Comparison of ENCODE assay signal across 9 cellular contexts in genomic region chr5:144189800-144190429, GRCh38. TPM values are rescaled to one million over a fixed set of nuclear protein-coding genes. Genes with fewer than 3 reads are reported as not detected.
A peak's percentile ranks its signal among the peaks of the same experiment; 100 is the strongest.
DNase-seq lines count a peak whose midpoint lies in the region; ATAC-seq, FAIRE-seq and TF ChIP-seq lines count a peak whose summit lies in the region.
"Had no signal": no experiment of that assay in that cellular context is flagged by ENCODE, and none has a peak within 500 bp of the region (broad histone marks: within the 10 kb centered on the region; RNA-seq: fewer than 3 reads in every experiment).

No MANE protein-coding gene starts in this region.

- TF ChIP-seq EP300 in stomach (IDR thresholded peaks at IDR 0.05): no peak

- DNase-seq in DND-41: peak; percentile 78
- DNase-seq in Panc1 (ENCODE audit: low read depth, low spot score): no peak
- DNase-seq in activated T-helper 1 cell treated with anti-CD3 and anti-CD28 coated beads, Interleukin-12 subunit alpha, Interleukin-12 subunit beta, Interleukin-2, Interleukin-4 antibody, amounts not matched to agents 30 ng/mL and 10 ng/mL and 1 ng/mL, durations not matched to agents 14 hours and 24 hours and 36 hours (ENCODE audit: low spot score): peak; percentile 81
- DNase-seq in lung microvascular endothelial cell (ENCODE audit: low read depth in 2 of 2): peak; percentile 87 to 97
- DNase-seq in stomach: peak; percentile 40
- no peak for DNase-seq in 8988T
- DNase-seq in D721Med (ENCODE audit: insufficient read length, low spot score): no peak

- 27 to 43% (median 34%) methylated on average over 10 of the region's 10 CpGs for WGBS in stomach, 5 donors

- no peak for TF ChIP-seq POLR2A in stomach (IDR thresholded peaks at IDR 0.05)

- H3K4me2 ChIP-seq in DND-41 (ENCODE audit: insufficient read depth, low read length): peak overlapping the region; percentile 56

- H3K4me3 ChIP-seq in DND-41 (ENCODE audit: low read depth in 1 of 2, low read length in 2 of 2): 0 out of 4 replicates have a peak overlapping the region, but pooled peaks of 1 of the 2 experiments have one; percentile 12
- no peak overlapping the region for H3K4me3 ChIP-seq in Panc1 (ENCODE audit: low read depth in 2 of 2, low read length in 2 of 2)
- H3K4me3 ChIP-seq in stomach: no peak overlapping the region

- H3K27ac ChIP-seq in DND-41 (ENCODE audit: low read length) (peak overlapping the region; percentile 82), Panc1 (ENCODE audit: low read length) (no peak overlapping the region), stomach (peak overlapping the region in 2 of 5 donors; percentile 10 to 11)

- no peak for FAIRE-seq in D721Med (lab: Jason Lieb, UNC)
- FAIRE-seq: islet of Langerhans had no signal

- intact Hi-C loops in Panc1 (cut with micrococcal nuclease; ENCODE audit: unreplicated experiment): no loop called here
- intact Hi-C loops in activated T-helper 1 cell treated with anti-CD3 and anti-CD28 coated beads, Interleukin-12 subunit alpha, Interleukin-12 subunit beta, Interleukin-2, Interleukin-4 antibody, amounts not matched to agents 30 ng/mL and 10 ng/mL and 1 ng/mL, durations not matched to agents 14 hours and 24 hours and 36 hours (cut with micrococcal nuclease): loop anchor here (1.0 to 10.0 kb wide), 15 partner anchors 293 to 1757 kb away; no protein-coding TSS in a partner anchor
- intact Hi-C loops in stomach (cut with DNase I; ENCODE audit: low total_unique reads): no loop called here

- no peaks in the 10 kb centered on the region for H4K20me1 ChIP-seq in DND-41 (ENCODE audit: insufficient read depth, low read length)

- H3K27ac Mint-ChIP-seq in activated T-helper 1 cell treated with anti-CD3 and anti-CD28 coated beads, Interleukin-12 subunit alpha, Interleukin-12 subunit beta, Interleukin-2, Interleukin-4 antibody, amounts not matched to agents 30 ng/mL and 10 ng/mL and 1 ng/mL, durations not matched to agents 14 hours and 24 hours and 36 hours: peak overlapping the region; percentile 94

- H3K27me3 ChIP-seq in DND-41 (ENCODE audit: insufficient read depth, low read length, poor library complexity) (peaks cover 12% of the 10 kb centered on the region), Panc1 (ENCODE audit: control insufficient read depth, insufficient read depth, low read length) (peaks cover 20% of the 10 kb centered on the region), stomach (no peaks in the 10 kb centered on the region)

- in situ Hi-C loops in Panc1 (cut with HindIII; ENCODE audit: low pct_unique_long_range_greater_than_20kb, low sequenced_read_pairs): no loop called here

- no peaks in the 10 kb centered on the region for H3K9me3 ChIP-seq in DND-41 (ENCODE audit: insufficient read depth, low read length, severe bottlenecking)
- no peaks in the 10 kb centered on the region for H3K9me3 ChIP-seq in Panc1 (ENCODE audit: control insufficient read depth, insufficient read depth, low read depth, low read length)
- H3K9me3 ChIP-seq in stomach: no peaks in the 10 kb centered on the region

- H3K4me1 ChIP-seq in DND-41 (ENCODE audit: insufficient read depth, low read length) (peaks cover 60% of the 10 kb centered on the region), Panc1 (ENCODE audit: control insufficient read depth, insufficient read depth, low read length) (no peaks in the 10 kb centered on the region), stomach (peaks cover 3 to 44% (median 7%) of the 10 kb centered on the region in 4 donors)

- no peaks in the 10 kb centered on the region for H3K36me3 Mint-ChIP-seq in activated T-helper 1 cell treated with anti-CD3 and anti-CD28 coated beads, Interleukin-12 subunit alpha, Interleukin-12 subunit beta, Interleukin-2, Interleukin-4 antibody, amounts not matched to agents 30 ng/mL and 10 ng/mL and 1 ng/mL, durations not matched to agents 14 hours and 24 hours and 36 hours (ENCODE audit: low read depth)

- no peaks in the 10 kb centered on the region for H3K9me3 Mint-ChIP-seq in activated T-helper 1 cell treated with anti-CD3 and anti-CD28 coated beads, Interleukin-12 subunit alpha, Interleukin-12 subunit beta, Interleukin-2, Interleukin-4 antibody, amounts not matched to agents 30 ng/mL and 10 ng/mL and 1 ng/mL, durations not matched to agents 14 hours and 24 hours and 36 hours

- POLR2A ChIA-PET in Panc1 (lab: Charles Lee): no interaction called here

- no peaks in the 10 kb centered on the region for H3K79me2 ChIP-seq in DND-41 (ENCODE audit: insufficient read depth, low read length)

- no peak for TF ChIP-seq CTCF in DND-41 (IDR thresholded peaks at IDR 0.05; ENCODE audit: borderline replicate concordance, extremely low read depth, low read length, poor library complexity, severe bottlenecking)
- TF ChIP-seq CTCF in Panc1 (IDR thresholded peaks at IDR 0.05): no peak
- no peak for TF ChIP-seq CTCF in stomach (IDR thresholded peaks at IDR 0.05)
- no peak for TF ChIP-seq CTCF in D721Med (IDR thresholded peaks at IDR 0.05; ENCODE audit: insufficient read depth, missing control alignments)

- H3K27me3 Mint-ChIP-seq in activated T-helper 1 cell treated with anti-CD3 and anti-CD28 coated beads, Interleukin-12 subunit alpha, Interleukin-12 subunit beta, Interleukin-2, Interleukin-4 antibody, amounts not matched to agents 30 ng/mL and 10 ng/mL and 1 ng/mL, durations not matched to agents 14 hours and 24 hours and 36 hours (ENCODE audit: insufficient read depth): peaks cover 3% of the 10 kb centered on the region

- H3K9ac ChIP-seq in DND-41 (ENCODE audit: low read depth, low read length): peak overlapping the region; percentile 22

- peak overlapping the region; percentile 74 for H3K4me3 Mint-ChIP-seq in activated T-helper 1 cell treated with anti-CD3 and anti-CD28 coated beads, Interleukin-12 subunit alpha, Interleukin-12 subunit beta, Interleukin-2, Interleukin-4 antibody, amounts not matched to agents 30 ng/mL and 10 ng/mL and 1 ng/mL, durations not matched to agents 14 hours and 24 hours and 36 hours

- ATAC-seq in DND-41 (ENCODE audit: insufficient read depth, low read depth) (peak; percentile 69), HG02588 (IDR thresholded peaks at IDR 0.05; ENCODE audit: unreplicated experiment) (peak; percentile 65), Panc1 (peak; percentile 78)

- BruUV-seq in Panc1 (replicated peaks; lab: Mats Ljungman, UMichigan): no TSS peak

- peaks cover 42% of the 10 kb centered on the region for H3K4me1 Mint-ChIP-seq in activated T-helper 1 cell treated with anti-CD3 and anti-CD28 coated beads, Interleukin-12 subunit alpha, Interleukin-12 subunit beta, Interleukin-2, Interleukin-4 antibody, amounts not matched to agents 30 ng/mL and 10 ng/mL and 1 ng/mL, durations not matched to agents 14 hours and 24 hours and 36 hours (ENCODE audit: low read depth)

- CTCF ChIA-PET in Panc1 (lab: Charles Lee): no interaction called here

- H3K36me3 ChIP-seq in DND-41 (ENCODE audit: insufficient read depth, low read length) (no peaks in the 10 kb centered on the region), Panc1 (ENCODE audit: control insufficient read depth, insufficient read depth, low read length) (no peaks in the 10 kb centered on the region), stomach (no peaks in the 10 kb centered on the region)

- H2AFZ ChIP-seq in DND-41 (ENCODE audit: low read depth, low read length): peak overlapping the region; percentile 63

RNA-seq across cellular contexts. Expression of gene KCTD16, which starts 19.2 kb away (rescaled TPM):
- total RNA-seq in Panc1 (2021; ENCODE audit: unreplicated experiment): 0.08 TPM
- polyA plus RNA-seq in Panc1 (2012; ENCODE audit: insufficient read length): 0.06 TPM
- not detected in 2 replicates for total RNA-seq in activated T-helper 1 cell treated with anti-CD3 and anti-CD28 coated beads, Interleukin-12 subunit alpha, Interleukin-12 subunit beta, Interleukin-2, Interleukin-4 antibody, amounts not matched to agents 30 ng/mL and 10 ng/mL and 1 ng/mL, durations not matched to agents 14 hours and 24 hours and 36 hours
- under 0.01 TPM in 2 replicates for total RNA-seq in lung microvascular endothelial cell
- 1 to 10 TPM in 1 of 5 donors, under 1 TPM in 1, not detected in 3; under 0.01 to 1.8 TPM for total RNA-seq in stomach
- polyA plus RNA-seq in stomach: under 1 TPM in 2 of 3 donors, not detected in 1; under 0.01 TPM

RNA-seq across cellular contexts. Expression of gene YIPF5, which starts 19.5 kb away (rescaled TPM):
- total RNA-seq in Panc1 (2021; ENCODE audit: unreplicated experiment) (43.4 TPM), lung microvascular endothelial cell (46.9 and 62.3 TPM in 2 replicates), stomach (10 to 100 TPM in 3 of 5 donors, 1 to 10 TPM in 1, under 1 TPM in 1; 0.87 to 49.9 (median 16.5) TPM)
- polyA plus RNA-seq in Panc1 (2012; ENCODE audit: insufficient read length): 28.3 TPM
- 34.2 and 37.9 TPM in 2 replicates for total RNA-seq in activated T-helper 1 cell treated with anti-CD3 and anti-CD28 coated beads, Interleukin-12 subunit alpha, Interleukin-12 subunit beta, Interleukin-2, Interleukin-4 antibody, amounts not matched to agents 30 ng/mL and 10 ng/mL and 1 ng/mL, durations not matched to agents 14 hours and 24 hours and 36 hours
- 10 to 100 TPM in 2 of 3 donors, 1 to 10 TPM in 1; 9.6 to 17.1 (median 11.6) TPM for polyA plus RNA-seq in stomach

Comparison
In these comparisons a context has a peak if more than half of its experiments do, and no peak if none do; other contexts are left out.
1. DNase-seq: peak in DND-41 (single experiment), activated T-helper 1 cell treated with anti-CD3 and anti-CD28 coated beads, Interleukin-12 subunit alpha, Interleukin-12 subunit beta, Interleukin-2, Interleukin-4 antibody, amounts not matched to agents 30 ng/mL and 10 ng/mL and 1 ng/mL, durations not matched to agents 14 hours and 24 hours and 36 hours (single experiment), lung microvascular endothelial cell (2 of 2) and stomach (single experiment); none in Panc1 (single experiment), 8988T (single experiment) and D721Med (single experiment).
2. Peak in every context shown above with its lines, with median percentiles within 50 percentile points of each other: ATAC-seq.